ENCODE assay signal across 19 cellular contexts in genomic region chr4:8282742-8283141, GRCh38. TPM values are rescaled to one million over a fixed set of nuclear protein-coding genes. Genes with fewer than 3 reads are reported as not detected.
"Had no signal": no experiment of that assay in that cellular context is flagged by ENCODE, and none has a peak within 500 bp of the region (broad histone marks: within the 10 kb centered on the region; RNA-seq: fewer than 3 reads in every experiment).

No MANE protein-coding gene starts in this region.

- DNase-seq: activated CD4-positive, alpha-beta T cell treated with anti-CD3 and anti-CD28 coated beads, Interleukin-2, amount 50 U/mL, for 4 hours; activated naive CD8-positive, alpha-beta T cell treated with anti-CD3 and anti-CD28 coated beads, Interleukin-2, amount 10 ng/mL, durations not matched to agents 7 days and 5 days; amygdala; body of pancreas; caudate nucleus; dorsolateral prefrontal cortex; foreskin fibroblast; hypothalamus; islet precursor cell; mammary epithelial cell; stimulated activated CD4-positive, alpha-beta T cell treated with anti-CD3 and anti-CD28 coated beads, Interleukin-2, amount 100 ng/mL, for 24 hours; stimulated activated naive CD8-positive, alpha-beta T cell treated with anti-CD3 and anti-CD28 coated beads, Interleukin-15, Interleukin-2, amounts not matched to agents 100 U/mL and 50 U/mL, for 24 hours; substantia nigra; SW 1271; tibial artery; uterus had no signal

- ATAC-seq: left lobe of liver; pancreas; stimulated activated naive CD8-positive, alpha-beta T cell treated with anti-CD3 and anti-CD28 coated beads, Interleukin-15, Interleukin-2, amounts not matched to agents 100 U/mL and 50 U/mL, for 24 hours had no signal

- H3K27ac ChIP-seq: body of pancreas, dorsolateral prefrontal cortex, epithelial cell of prostate, pancreas, tibial artery had no signal

- H3K36me3 ChIP-seq: pancreas, tibial artery, uterus had no signal

- H3K9me3 ChIP-seq: body of pancreas, pancreas, tibial artery, uterus had no signal

- H3K4me3 ChIP-seq: body of pancreas, dorsolateral prefrontal cortex, pancreas, tibial artery, uterus had no signal

- H3K4me1 ChIP-seq: body of pancreas, pancreas, uterus had no signal

- H3K27me3 ChIP-seq: body of pancreas, pancreas, uterus had no signal

RNA-seq across cellular contexts. Expression of gene HTRA3, which starts 13.2 kb away (rescaled TPM):
- total RNA-seq: activated naive CD8-positive, alpha-beta T cell treated with anti-CD3 and anti-CD28 coated beads, Interleukin-2, amount 10 ng/mL, durations not matched to agents 7 days and 5 days had no signal
- polyA plus RNA-seq: mammary epithelial cell had no signal
